8 cellular contexts compared by ENCODE assay signal in genomic region chrX:153598541-153599191, GRCh38. TPM values are rescaled to one million over a fixed set of nuclear protein-coding genes. Genes with fewer than 3 reads are reported as not detected.
DNase-seq lines count a peak whose midpoint lies in the region; ATAC-seq, FAIRE-seq and TF ChIP-seq lines count a peak whose summit lies in the region.

Gene CCNQ (minus strand): TSS chrX:153599139. CDS start chrX:153599073, 66 bp downstream.

- H3K4me3 Mint-ChIP-seq in MCF 10A (ENCODE audit: unreplicated experiment), result peak within 1 kb of the TSS; percentile 75

- no peaks in the 10 kb centered on the region for H3K9me3 ChIP-seq in kidney (ENCODE audit: control insufficient read depth in 1 of 2, low read length in 2 of 2)

- peak within 1 kb of the TSS in 1 of 2 donors; percentile 53 for H3K9ac ChIP-seq in kidney (ENCODE audit: low read length in 2 of 2)

- no peak for FAIRE-seq in kidney (lab: Jason Lieb, UNC)

- peak within 1 kb of the TSS in 1 of 2 donors; percentile 37 for H3K27ac ChIP-seq in kidney (ENCODE audit: low read depth in 2 of 2, low read length in 2 of 2)

- BruUV-seq in MCF 10A (replicated peaks; lab: Mats Ljungman, UMichigan), result no TSS peak

- DNase-seq in AG09309 (ENCODE audit: low read depth) (no peak), RKO (ENCODE audit: low spot score) (peak; percentile 12), MCF 10A (ENCODE audit: unreplicated experiment) (peak; percentile 21), kidney (peak; percentile 77), middle frontal gyrus (ENCODE audit: extremely low spot score, low spot score) (no peak)
- DNase-seq in stimulated activated CD4-positive, alpha-beta T cell treated with anti-CD3 and anti-CD28 coated beads, Interleukin-1b, Interleukin-23, amount 100 ng/mL, for 48 hours, result peak; percentile 6

- peak within 1 kb of the TSS; percentile 23 for H3K27ac Mint-ChIP-seq in MCF 10A (ENCODE audit: low read depth, unreplicated experiment)

- no peaks in the 10 kb centered on the region for H3K27me3 Mint-ChIP-seq in MCF 10A (ENCODE audit: insufficient read depth, unreplicated experiment)

- H3K36me3 Mint-ChIP-seq in MCF 10A (ENCODE audit: insufficient read depth, unreplicated experiment), result peaks cover 14% of the 10 kb centered on the region

- no peaks in the 10 kb centered on the region for H3K9me3 Mint-ChIP-seq in MCF 10A (ENCODE audit: unreplicated experiment)

- intact Hi-C loops in MCF 10A (cut with micrococcal nuclease) (no loop called here), kidney (cut with DNase I) (no loop called here)

- peaks cover 0 to 6% of the 10 kb centered on the region in 2 donors for H3K36me3 ChIP-seq in kidney (ENCODE audit: control insufficient read depth in 1 of 2, insufficient read depth in 2 of 2, low read length in 2 of 2)

- TF ChIP-seq CTCF in AG09309 (IDR thresholded peaks at IDR 0.05; ENCODE audit: control insufficient read depth, insufficient read depth, low read depth, low read length, missing control alignments) (no peak), MCF 10A (IDR thresholded peaks at IDR 0.05; ENCODE audit: unreplicated experiment) (no peak), kidney (IDR thresholded peaks at IDR 0.05; ENCODE audit: borderline replicate concordance, extremely low read depth, insufficient read depth) (no peak)

- no peaks in the 10 kb centered on the region for H3K4me1 Mint-ChIP-seq in MCF 10A (ENCODE audit: insufficient read depth, unreplicated experiment)

- POLR2A ChIA-PET in MCF 10A (lab: Yijun Ruan, JAX), result interaction anchor here (0.7 to 1.4 kb wide), 8 partner anchors 10 to 814 kb away, joined by 3 to 4 read pairs (median 3); no protein-coding TSS in a partner anchor

- peak within 1 kb of the TSS; percentile 59 for H3K4me3 ChIP-seq in AG09309 (ENCODE audit: control insufficient read depth, low read depth, low read length)
- H3K4me3 ChIP-seq in kidney (ENCODE audit: low read length in 2 of 2), result peak within 1 kb of the TSS; percentile 74 to 76

- CTCF ChIA-PET in MCF 10A (lab: Yijun Ruan, JAX), result interaction anchor here (0.6 to 2.4 kb wide), 3 partner anchors 11 to 330 kb away, joined by 3 to 16 read pairs (median 6); no protein-coding TSS in a partner anchor

- peaks cover 0 to 12% of the 10 kb centered on the region in 2 donors for H3K4me1 ChIP-seq in kidney (ENCODE audit: control insufficient read depth in 1 of 2, insufficient read depth in 1 of 2, low read depth in 1 of 2, low read length in 2 of 2)

- ATAC-seq in GM19023 (IDR thresholded peaks at IDR 0.05; ENCODE audit: unreplicated experiment) (peak; percentile 53), HG03103 (IDR thresholded peaks at IDR 0.05; ENCODE audit: low read depth, unreplicated experiment) (peak; percentile 44)

RNA-seq across cellular contexts. Expression of gene CCNQ, which starts in this region (rescaled TPM):
- total RNA-seq in MCF 10A (2022), result 20.9 and 21.7 TPM in 2 replicates
- 14.6 TPM for total RNA-seq in kidney
- polyA plus RNA-seq in kidney (ENCODE audit: insufficient read depth, low read depth, low replicate concordance), result 35.4 TPM

Comparison
In these comparisons a context has a peak if more than half of its experiments do, and no peak if none do; other contexts are left out.
1. DNase-seq: peak in RKO (single experiment), MCF 10A (single experiment), kidney (single experiment) and stimulated activated CD4-positive, alpha-beta T cell treated with anti-CD3 and anti-CD28 coated beads, Interleukin-1b, Interleukin-23, amount 100 ng/mL, for 48 hours (single experiment); none in AG09309 (single experiment) and middle frontal gyrus (single experiment).